27 cellular contexts compared by ENCODE assay signal in the genomic region with DNA sequence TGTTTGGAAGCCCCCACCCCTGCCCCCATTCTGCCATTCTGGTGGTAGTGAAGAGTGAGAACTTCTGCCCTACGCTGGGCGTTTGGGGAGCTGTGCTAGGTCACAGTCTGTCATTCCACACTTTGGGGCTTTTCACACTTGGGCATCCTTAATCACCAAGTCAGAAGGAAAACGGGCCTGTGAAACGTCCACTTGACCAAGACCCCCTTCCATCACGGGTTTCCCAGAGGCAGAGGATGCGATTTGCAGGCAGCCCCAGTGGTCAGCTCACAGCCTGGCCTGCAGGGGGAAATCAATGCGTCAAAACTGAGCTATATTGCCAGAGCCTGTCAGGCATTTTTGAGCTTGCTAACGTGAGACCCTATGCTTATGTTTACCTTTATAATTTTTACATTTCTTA.
"Had no signal": no experiment of that assay in that cellular context is flagged by ENCODE, and none has a peak within 500 bp of the region (broad histone marks: within the 10 kb centered on the region; RNA-seq: fewer than 3 reads in every experiment).

No MANE protein-coding gene starts in this region.

- DNase-seq: islet precursor cell; left ventricle myocardium inferior; mesendoderm; naive B cell; natural killer cell; nephron progenitor cell; occipital lobe; ovary; right lobe of liver; stimulated activated CD4-positive, alpha-beta T cell treated with anti-CD3 and anti-CD28 coated beads, Interleukin-1b, Interleukin-23, amount 100 ng/mL, for 48 hours; stimulated activated CD4-positive, alpha-beta T cell treated with anti-CD3 and anti-CD28 coated beads, Interleukin-2, amount 100 ng/mL, for 48 hours; stimulated activated CD4-positive, alpha-beta T cell treated with anti-CD3 and anti-CD28 coated beads, Interleukin-4, amount 100 ng/mL, for 4 hours; stimulated activated CD8-positive, alpha-beta memory T cell treated with anti-CD3 and anti-CD28 coated beads, Interleukin-4, amount 100 ng/mL, for 48 hours; stimulated activated naive CD8-positive, alpha-beta T cell treated with anti-CD3 and anti-CD28 coated beads, Interleukin-15, Interleukin-2, amounts not matched to agents 100 U/mL and 50 U/mL, for 24 hours; stomach; testis; thyroid gland; transverse colon; upper lobe of right lung had no signal

- H3K36me3 ChIP-seq: left ventricle myocardium inferior, neural progenitor cell, neutrophil, ovary, right atrium auricular region, right lobe of liver, stomach, thyroid gland, transverse colon, upper lobe of right lung had no signal

- H3K36me3 Mint-ChIP-seq: mesothelial cell of epicardium; naive B cell; natural killer cell; neural progenitor cell; stimulated activated memory B cell treated with anti-CD40 and anti-IgM and Interleukin-4, amounts not matched to agents 10 μg/mL and 1 μg/mL and 100 μg/mL, for 72 hours had no signal

- ATAC-seq: natural killer cell; right lobe of liver; stimulated activated memory B cell treated with anti-CD40 and anti-IgM and Interleukin-4, amounts not matched to agents 10 μg/mL and 1 μg/mL and 100 μg/mL, for 72 hours; stimulated activated naive CD8-positive, alpha-beta T cell treated with anti-CD3 and anti-CD28 coated beads, Interleukin-15, Interleukin-2, amounts not matched to agents 100 U/mL and 50 U/mL, for 24 hours; upper lobe of right lung had no signal

- H3K4me3 Mint-ChIP-seq: mesothelial cell of epicardium; naive B cell; natural killer cell; nephron progenitor cell; neural progenitor cell; stimulated activated memory B cell treated with anti-CD40 and anti-IgM and Interleukin-4, amounts not matched to agents 10 μg/mL and 1 μg/mL and 100 μg/mL, for 72 hours had no signal

- H3K9me3 ChIP-seq: left ventricle myocardium inferior, neutrophil, ovary, right atrium auricular region, right lobe of liver, stomach, testis, thyroid gland, transverse colon, upper lobe of right lung had no signal

- H3K27me3 Mint-ChIP-seq: naive B cell; stimulated activated memory B cell treated with anti-CD40 and anti-IgM and Interleukin-4, amounts not matched to agents 10 μg/mL and 1 μg/mL and 100 μg/mL, for 72 hours had no signal

- H3K27ac Mint-ChIP-seq: mesothelial cell of epicardium; naive B cell; natural killer cell; nephron progenitor cell; neural progenitor cell; progenitor cell of endocrine pancreas; stimulated activated memory B cell treated with anti-CD40 and anti-IgM and Interleukin-4, amounts not matched to agents 10 μg/mL and 1 μg/mL and 100 μg/mL, for 72 hours had no signal

- H3K4me1 Mint-ChIP-seq: mesothelial cell of epicardium; naive B cell; natural killer cell; nephron progenitor cell; neural progenitor cell; stimulated activated memory B cell treated with anti-CD40 and anti-IgM and Interleukin-4, amounts not matched to agents 10 μg/mL and 1 μg/mL and 100 μg/mL, for 72 hours had no signal

- H3K9me3 Mint-ChIP-seq: mesothelial cell of epicardium, natural killer cell, nephron progenitor cell, neural progenitor cell had no signal

- H3K4me3 ChIP-seq: left ventricle myocardium inferior, lung, neural progenitor cell, ovary, right atrium auricular region, right lobe of liver, smooth muscle cell, stomach, testis, thyroid gland, transverse colon, upper lobe of right lung had no signal

- H3K27ac ChIP-seq: left ventricle myocardium inferior, neural progenitor cell, neutrophil, ovary, right atrium auricular region, right lobe of liver, stomach, testis, thyroid gland, transverse colon, upper lobe of right lung had no signal

- H3K4me1 ChIP-seq: left ventricle myocardium inferior, neural progenitor cell, right atrium auricular region, right lobe of liver, stomach, testis, thyroid gland, transverse colon, upper lobe of right lung had no signal

- H3K27me3 ChIP-seq: neural progenitor cell, neutrophil, ovary, right atrium auricular region, right lobe of liver, stomach, testis, thyroid gland, transverse colon, upper lobe of right lung had no signal
